9 cellular contexts compared by ENCODE assay signal in genomic region chr4:139857021-139857420, GRCh38.
DNase-seq lines count a peak whose midpoint lies in the region; ATAC-seq and TF ChIP-seq lines count a peak whose summit lies in the region.
"Had no signal": no experiment of that assay in that cellular context is flagged by ENCODE, and none has a peak within 500 bp of the region (broad histone marks: within the 10 kb centered on the region; RNA-seq: fewer than 3 reads in every experiment).

No MANE protein-coding gene starts in this region.

- peaks cover 28 to 34% of the 10 kb centered on the region in 2 donors for H3K4me1 Mint-ChIP-seq in immature natural killer cell

- no peaks in the 10 kb centered on the region for H3K9me3 Mint-ChIP-seq in immature natural killer cell

- H3K27me3 ChIP-seq in ascending aorta, result no peaks in the 10 kb centered on the region

- intact Hi-C loops in ascending aorta (cut with DNase I), result no loop called here

- ATAC-seq in SK-N-SH treated with all-trans-retinoic acid at 6 μM for 48 hours, result peak; percentile 57; the same call in 2 of the 3 replicates
- no peak for ATAC-seq in HG02970 (IDR thresholded peaks at IDR 0.05; ENCODE audit: low FRiP score, unreplicated experiment)

- no peak overlapping the region for H3K27ac ChIP-seq in ascending aorta

- in situ Hi-C loops in ACHN (cut with HindIII; ENCODE audit: low pct_ligation_motif_present, low pct_unique_long_range_greater_than_20kb, low sequenced_read_pairs), result no loop called here

- H3K4me3 Mint-ChIP-seq in immature natural killer cell, result peak overlapping the region; percentile 67 to 76 (median 73)

- no peak overlapping the region for H3K4me3 ChIP-seq in ascending aorta

- no peaks in the 10 kb centered on the region for H3K36me3 ChIP-seq in ascending aorta

- no peaks in the 10 kb centered on the region for H3K9me3 ChIP-seq in ascending aorta

- H3K27me3 Mint-ChIP-seq in immature natural killer cell (ENCODE audit: low read depth in 3 of 3), result peaks cover 0 to 4% (median 3%) of the 10 kb centered on the region in 3 donors

- DNase-seq in COR-L47 (lab: John Stamatoyannopoulos, UW) (peak; percentile 56), M059J (ENCODE audit: low read depth) (peak; percentile 50), immature natural killer cell (peak; percentile 28 to 45 (median 44)), ascending aorta (ENCODE audit: low spot score in 2 of 2) (no peak), ACHN (no peak), KG1 (lab: John Stamatoyannopoulos, UW) (no peak)
- DNase-seq: right cardiac atrium had no signal

- no peak for TF ChIP-seq CTCF in ascending aorta (IDR thresholded peaks at IDR 0.05)

- no peaks in the 10 kb centered on the region for H3K4me1 ChIP-seq in ascending aorta

- no peaks in the 10 kb centered on the region for H3K36me3 Mint-ChIP-seq in immature natural killer cell

- peak overlapping the region; percentile 77 to 91 (median 88) for H3K27ac Mint-ChIP-seq in immature natural killer cell

TF ChIP-seq in SK-N-SH treated with all-trans-retinoic acid at 6 μM for 48 hours, 23 proteins besides CTCF, POLR2A, EP300 and RAD21:
- no peak for TF ChIP-seq POU6F1 (CRISPR knock-in tag; IDR thresholded peaks at IDR 0.05; ENCODE audit: borderline replicate concordance, low read depth)
- no peak for TF ChIP-seq RARB (CRISPR knock-in tag; IDR thresholded peaks at IDR 0.05)
- TF ChIP-seq TCF4 (CRISPR knock-in tag; IDR thresholded peaks at IDR 0.05; ENCODE audit: borderline replicate concordance), result peak; percentile 64; the same call in 1 of the 2 replicates
- TF ChIP-seq ZFP3 (CRISPR knock-in tag; IDR thresholded peaks at IDR 0.05), result peak; percentile 75; the same call in 1 of the 2 replicates
- TF ChIP-seq TSHZ2 (CRISPR knock-in tag; IDR thresholded peaks at IDR 0.05), result peak; percentile 66; the same call in 1 of the 2 replicates
- no peak for TF ChIP-seq PATZ1 (CRISPR knock-in tag; IDR thresholded peaks at IDR 0.05; ENCODE audit: borderline replicate concordance)
- 0 out of 2 replicates have a peak, but pooled peaks have one; percentile 11 for TF ChIP-seq PPARA (CRISPR knock-in tag; IDR thresholded peaks at IDR 0.05; ENCODE audit: borderline replicate concordance)

Comparison
In these comparisons a context has a peak if more than half of its experiments do, and no peak if none do; other contexts are left out.
1. DNase-seq: peak in COR-L47 (single experiment), M059J (single experiment) and immature natural killer cell (3 of 3); none in ascending aorta (0 of 2), ACHN (single experiment) and KG1 (single experiment).